ENCODE assay signal across 1 cellular context in genomic region chr2:177754476-177754873, GRCh38.
TF ChIP-seq lines count a peak whose summit lies in the region.

No MANE protein-coding gene starts in this region.

TF ChIP-seq in K562, 482 proteins besides CTCF, POLR2A, EP300 and RAD21 (continued from another document and continues in another):
- TF ChIP-seq TSHZ1 (CRISPR knock-in tag; IDR thresholded peaks at IDR 0.05) (no peak), ZBTB2 (IDR thresholded peaks at IDR 0.05) (no peak), ZNF133 (CRISPR knock-in tag; IDR thresholded peaks at IDR 0.05) (no peak), HMG20B (CRISPR knock-in tag; IDR thresholded peaks at IDR 0.05) (no peak), TEAD4 (IDR thresholded peaks at IDR 0.05; ENCODE audit: low read length) (peak; percentile 69), TEAD4 (CRISPR knock-in tag; IDR thresholded peaks at IDR 0.05; ENCODE audit: borderline replicate concordance) (no peak), MECOM (CRISPR knock-in tag; IDR thresholded peaks at IDR 0.05) (no peak), SFPQ (IDR thresholded peaks at IDR 0.05; ENCODE audit: low read depth, low read length) (no peak), SRSF9 (IDR thresholded peaks at IDR 0.05; ENCODE audit: borderline replicate concordance, low read depth, low read length) (no peak), ZC3H11A (IDR thresholded peaks at IDR 0.05; ENCODE audit: low read depth, low read length) (no peak), PRDM10 (IDR thresholded peaks at IDR 0.05; ENCODE audit: partially characterized antibody) (no peak), HMG20A (CRISPR knock-in tag; conservative IDR thresholded peaks at IDR 0.05) (no peak), FOSL1 (tag; conservative IDR thresholded peaks at IDR 0.05) (no peak), SETDB1 (IDR thresholded peaks at IDR 0.05; ENCODE audit: low read length) (no peak), SLC30A9 (CRISPR knock-in tag; IDR thresholded peaks at IDR 0.05) (no peak), ZNF354B (CRISPR knock-in tag; IDR thresholded peaks at IDR 0.05) (no peak), STAT5B (CRISPR knock-in tag; IDR thresholded peaks at IDR 0.05) (no peak), NR2F6 (CRISPR knock-in tag; IDR thresholded peaks at IDR 0.05) (no peak), NFIC (IDR thresholded peaks at IDR 0.05) (no peak), ZNF830 (CRISPR knock-in tag; IDR thresholded peaks at IDR 0.05) (peak; percentile 61; the same call in 1 of the 2 replicates), NR0B1 (IDR thresholded peaks at IDR 0.05; ENCODE audit: partially characterized antibody) (no peak), SMC3 (conservative IDR thresholded peaks at IDR 0.05; ENCODE audit: insufficient read depth, low read depth, low read length) (no peak), SMAD1 (IDR thresholded peaks at IDR 0.05; ENCODE audit: low read depth, low read length, partially characterized antibody) (no peak), MCM3 (IDR thresholded peaks at IDR 0.05) (no peak), NCOR1 (IDR thresholded peaks at IDR 0.05) (peak; percentile 48), BDP1 (IDR thresholded peaks at IDR 0.05; ENCODE audit: insufficient read depth, insufficient read length) (no peak), CBFA2T2 (conservative IDR thresholded peaks at IDR 0.05) (peak; percentile 61), E2F4 (CRISPR knock-in tag; IDR thresholded peaks at IDR 0.05; ENCODE audit: low read depth) (no peak), ZNF134 (CRISPR knock-in tag; conservative IDR thresholded peaks at IDR 0.05) (0 out of 2 replicates have a peak, but pooled peaks have one; percentile 16), ELK3 (CRISPR knock-in tag; IDR thresholded peaks at IDR 0.05) (no peak), MEF2D (tag; conservative IDR thresholded peaks at IDR 0.05; ENCODE audit: low read depth) (no peak), ZNF311 (CRISPR knock-in tag; IDR thresholded peaks at IDR 0.05) (no peak), EHMT2 (IDR thresholded peaks at IDR 0.05) (no peak), NUFIP1 (IDR thresholded peaks at IDR 0.05; ENCODE audit: partially characterized antibody) (no peak), ZBTB11 (CRISPR knock-in tag; IDR thresholded peaks at IDR 0.05) (no peak), ID3 (CRISPR knock-in tag; IDR thresholded peaks at IDR 0.05) (no peak), ID3 (tag; IDR thresholded peaks at IDR 0.05) (no peak), BRCA1 (IDR thresholded peaks at IDR 0.05) (no peak), BRCA1 (CRISPR knock-in tag; IDR thresholded peaks at IDR 0.05) (no peak), ZKSCAN3 (CRISPR knock-in tag; IDR thresholded peaks at IDR 0.05) (no peak), ZNF639 (CRISPR knock-in tag; conservative IDR thresholded peaks at IDR 0.05 in 1 of 2, IDR thresholded peaks at IDR 0.05 in 1 of 2) (0 out of 4 replicates have a peak, but pooled peaks of 1 of the 2 experiments have one; percentile 3), HBP1 (CRISPR knock-in tag; IDR thresholded peaks at IDR 0.05) (no peak), ZNF707 (CRISPR knock-in tag; conservative IDR thresholded peaks at IDR 0.05) (no peak)
